ENCODE assay signal across 29 cellular contexts in genomic region chr5:72076901-72077300, GRCh38.
"Had no signal": no experiment of that assay in that cellular context is flagged by ENCODE, and none has a peak within 500 bp of the region (broad histone marks: within the 10 kb centered on the region; RNA-seq: fewer than 3 reads in every experiment).

No MANE protein-coding gene starts in this region.

- DNase-seq: activated CD4-positive, alpha-beta T cell treated with anti-CD3 and anti-CD28 coated beads, Interleukin-2, amount 10 ng/mL, durations not matched to agents 24 days and 14 days; activated CD4-positive, alpha-beta T cell treated with anti-CD3 and anti-CD28 coated beads, Interleukin-2, amount 50 U/mL, for 4 hours; activated CD8-positive, alpha-beta T cell treated with anti-CD3 and anti-CD28 coated beads for 36 hours; activated effector memory CD4-positive, alpha-beta T cell treated with anti-CD3 and anti-CD28 coated beads, Interleukin-2, amount 50 U/mL, for 16 hours; activated naive CD4-positive, alpha-beta T cell; activated naive CD4-positive, alpha-beta T cell treated with anti-CD3 and anti-CD28 coated beads, Interleukin-2, amount 50 U/mL, for 16 hours; activated naive CD8-positive, alpha-beta T cell treated with anti-CD3 and anti-CD28 coated beads for 36 hours; activated T-cell treated with anti-CD3 and anti-CD28 coated beads, Interleukin-2, amount 50 U/mL, for 1 hour; activated T-cell treated with anti-CD3 and anti-CD28 coated beads, Interleukin-2, amount 50 U/mL, for 72 hours; amniotic stem cell; aorta; brain microvascular endothelial cell; central memory CD4-positive, alpha-beta T cell; Kasumi-1; KG1; NCI-H1436 treated with DMSO at 0.1 percent for 48 hours; NCI-H187 treated with DMSO at 0.1 percent for 48 hours; NCI-H2081; NCI-H345; NCI-H524 treated with DMSO at 0.1 percent for 48 hours; NK-92 treated with Interleukin-12 subunit alpha and Interleukin-12 subunit beta, amount 100 ng/mL, for 24 hours; PC-3; Peyer's patch; RPMI8226; SHP77 treated with DMSO at 0.1 percent for 48 hours; SK-N-SH had no signal

- H3K27ac ChIP-seq: brain microvascular endothelial cell, Peyer's patch, SJSA1 had no signal

- H3K4me2 ChIP-seq: SK-N-SH had no signal

- FAIRE-seq: TTC549 had no signal

- H3K4me3 ChIP-seq: Peyer's patch, SJSA1 had no signal

- H3K9me3 ChIP-seq: Peyer's patch, SJSA1, SK-N-SH had no signal

- H3K27me3 ChIP-seq: brain microvascular endothelial cell, Peyer's patch, SJSA1 had no signal

- H3K4me1 ChIP-seq: Peyer's patch, SJSA1 had no signal

- ATAC-seq: activated CD8-positive, alpha-beta T cell treated with anti-CD3 and anti-CD28 coated beads for 36 hours; activated T-cell treated with anti-CD3 and anti-CD28 coated beads, Interleukin-2, amount 50 U/mL, for 72 hours; activated T-helper 17 cell treated with anti-CD3 and anti-CD28 coated beads, Interleukin-2, amount 50 U/mL, for 72 hours; PC-3 had no signal

- H3K36me3 ChIP-seq: brain microvascular endothelial cell, Peyer's patch, SJSA1 had no signal

- H3K9ac ChIP-seq: SK-N-SH had no signal
